In the genomic region with DNA sequence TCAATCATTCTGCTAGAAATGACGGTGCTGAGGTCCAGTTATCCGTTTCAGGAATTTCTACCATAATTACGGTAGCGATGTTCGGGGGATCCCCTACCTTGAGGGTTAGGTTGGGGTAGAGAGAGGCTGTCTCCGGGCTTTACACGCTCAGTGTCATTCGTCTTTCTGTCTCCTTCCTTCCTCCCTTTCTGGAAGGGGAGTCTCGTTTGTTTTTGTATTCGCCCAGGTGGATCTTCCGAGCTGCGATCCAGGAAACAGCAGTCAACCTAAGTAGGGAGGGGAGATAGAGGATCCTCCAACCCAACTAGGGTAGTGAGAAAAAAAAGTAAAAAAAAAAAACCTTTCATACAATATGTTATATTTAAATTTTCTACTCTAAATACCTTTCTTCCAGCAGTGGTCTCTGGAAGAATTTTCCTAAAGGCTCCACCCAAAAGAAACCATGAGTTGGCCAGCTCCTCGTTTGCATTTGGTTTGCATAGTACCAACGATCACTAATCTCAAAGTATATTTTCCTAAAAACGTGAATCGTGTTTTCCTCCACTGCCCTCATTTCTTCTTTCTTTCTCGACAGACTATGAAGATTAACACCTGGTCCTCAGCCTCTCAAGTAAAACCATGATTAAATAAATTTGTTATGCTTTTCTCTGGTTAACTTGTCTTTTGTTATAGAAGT, we compare ENCODE assay signal across 9 cellular contexts. TPM values are rescaled to one million over a fixed set of nuclear protein-coding genes. Genes with fewer than 3 reads are reported as not detected.
DNase-seq lines count a peak whose midpoint lies in the region; ATAC-seq, FAIRE-seq and TF ChIP-seq lines count a peak whose summit lies in the region.
"Had no signal": no experiment of that assay in that cellular context is flagged by ENCODE, and none has a peak within 500 bp of the region (broad histone marks: within the 10 kb centered on the region; RNA-seq: fewer than 3 reads in every experiment).

No MANE protein-coding gene starts in this region.

- no peak overlapping the region for H3K27ac ChIP-seq in endothelial cell of umbilical vein (ENCODE audit: insufficient read depth, low read depth, low read length)

- intact Hi-C loops in endothelial cell of umbilical vein (cut with micrococcal nuclease): loop anchor here (2.0 kb wide), 1 partner anchor 64 kb away; no protein-coding TSS in a partner anchor

- TF ChIP-seq CTCF in endothelial cell of umbilical vein (IDR thresholded peaks at IDR 0.05; ENCODE audit: extremely low read depth in 1 of 2, insufficient read depth in 1 of 2, low read depth in 1 of 2, low read length in 2 of 2) (no peak), progenitor cell of endocrine pancreas (IDR thresholded peaks at IDR 0.05; ENCODE audit: unreplicated experiment) (no peak)

- dilution Hi-C loops in endothelial cell of umbilical vein (cut with MboI; ENCODE audit: extremely low pct_ligation_motif_present, low sequenced_read_pairs): no loop called here

- peak overlapping the region; percentile 56 to 85 (median 64) for H3K4me3 ChIP-seq in endothelial cell of umbilical vein (replicated peaks in 1 of 3; ENCODE audit: insufficient read depth in 1 of 3, low read depth in 1 of 3, low read length in 3 of 3)

- TF ChIP-seq POLR2A in endothelial cell of umbilical vein (IDR thresholded peaks at IDR 0.05; ENCODE audit: low read depth, low read length): no peak

- H3K27me3 Mint-ChIP-seq in progenitor cell of endocrine pancreas: peaks cover 21% of the 10 kb centered on the region

- peaks cover 3% of the 10 kb centered on the region for H3K36me3 Mint-ChIP-seq in progenitor cell of endocrine pancreas (ENCODE audit: insufficient read depth)

- no peaks in the 10 kb centered on the region for H3K9me3 Mint-ChIP-seq in progenitor cell of endocrine pancreas (ENCODE audit: low read depth)

- H3K4me1 Mint-ChIP-seq in progenitor cell of endocrine pancreas (ENCODE audit: low read depth): peaks cover 28% of the 10 kb centered on the region

- peak overlapping the region; percentile 85 for H3K27ac Mint-ChIP-seq in progenitor cell of endocrine pancreas

- no peak for FAIRE-seq in endothelial cell of umbilical vein (lab: Jason Lieb, UNC)
- FAIRE-seq: A204.1 had no signal

- H3K9ac ChIP-seq in endothelial cell of umbilical vein (replicated peaks; ENCODE audit: extremely low read depth, insufficient read depth, low read length): peak overlapping the region; percentile 51

- H3K4me1 ChIP-seq in endothelial cell of umbilical vein (ENCODE audit: control insufficient read depth, extremely low read depth, insufficient read depth, low read length): peaks cover 18% of the 10 kb centered on the region

- H4K20me1 ChIP-seq in endothelial cell of umbilical vein (replicated peaks; ENCODE audit: control insufficient read depth, extremely low read depth, insufficient read depth, low read length): no peaks in the 10 kb centered on the region

- H3K27me3 ChIP-seq in endothelial cell of umbilical vein (ENCODE audit: control insufficient read depth in 2 of 2, insufficient read depth in 2 of 2, low read length in 2 of 2): no peaks in the 10 kb centered on the region

- ATAC-seq in HG02759 (IDR thresholded peaks at IDR 0.05; ENCODE audit: unreplicated experiment): peak; percentile 36

- H3K36me3 ChIP-seq in endothelial cell of umbilical vein (ENCODE audit: control insufficient read depth in 2 of 2, extremely low read depth in 1 of 2, insufficient read depth in 2 of 2, low read length in 2 of 2): no peaks in the 10 kb centered on the region

- no peaks in the 10 kb centered on the region for H3K79me2 ChIP-seq in endothelial cell of umbilical vein (ENCODE audit: control insufficient read depth, insufficient read depth, low read length)

- peak overlapping the region; percentile 97 for H2AFZ ChIP-seq in endothelial cell of umbilical vein (ENCODE audit: low read depth, low read length)

- no peaks in the 10 kb centered on the region for H3K9me3 ChIP-seq in endothelial cell of umbilical vein (replicated peaks; ENCODE audit: control insufficient read depth, insufficient read depth, low read length)

- peak overlapping the region; percentile 97 for H3K4me2 ChIP-seq in endothelial cell of umbilical vein (ENCODE audit: insufficient read depth, low read length)

- POLR2A ChIA-PET in endothelial cell of umbilical vein (lab: Charles Lee): interaction anchor here (0.7 to 1.8 kb wide), 6 partner anchors 11 to 353 kb away, joined by 3 to 19 read pairs (median 3); no protein-coding TSS in a partner anchor

- no TSS peak for BruUV-seq in endothelial cell of umbilical vein (replicated peaks; lab: Mats Ljungman, UMichigan)

- H3K4me3 Mint-ChIP-seq in progenitor cell of endocrine pancreas (ENCODE audit: low read depth): peak overlapping the region; percentile 92

- CTCF ChIA-PET in endothelial cell of umbilical vein (lab: Charles Lee): interaction anchor here (1.0 to 18.3 kb wide), 14 partner anchors 8 to 312 kb away, joined by 3 to 1267 read pairs (median 12); no protein-coding TSS in a partner anchor

- H3K9me1 ChIP-seq in endothelial cell of umbilical vein (replicated peaks; ENCODE audit: control insufficient read depth, extremely low read depth, insufficient read depth, low read length): no peaks in the 10 kb centered on the region

- DNase-seq in NCI-H146 (lab: John Stamatoyannopoulos, UW) (peak; percentile 9), NCI-H146 treated with DMSO at 0.1 percent for 48 hours (lab: John Stamatoyannopoulos, UW; ENCODE audit: unreplicated experiment) (no peak), endothelial cell of umbilical vein (ENCODE audit: low read depth, low spot score) (no peak), progenitor cell of endocrine pancreas (ENCODE audit: low spot score, unreplicated experiment) (no peak), foreskin melanocyte (no peak), MV-4-11 (lab: John Stamatoyannopoulos, UW) (no peak)

TF ChIP-seq in PFSK-1, 5 proteins besides CTCF, POLR2A, EP300 and RAD21 (continues in another document):
- TF ChIP-seq POLR2AphosphoS5 (IDR thresholded peaks at IDR 0.05; ENCODE audit: low read depth, low read length): no peak
- no peak for TF ChIP-seq TAF1 (IDR thresholded peaks at IDR 0.05; ENCODE audit: borderline replicate concordance, insufficient read depth, low read length)
- 0 out of 2 replicates have a peak, but pooled peaks have one; percentile 35 for TF ChIP-seq SIN3A (IDR thresholded peaks at IDR 0.05; ENCODE audit: borderline replicate concordance, insufficient read depth, low read length)

TF ChIP-seq in endothelial cell of umbilical vein, 7 proteins besides CTCF, POLR2A, EP300 and RAD21:
- TF ChIP-seq MYC (IDR thresholded peaks at IDR 0.05; ENCODE audit: low read depth, low read length): no peak
- TF ChIP-seq GATA2 (IDR thresholded peaks at IDR 0.05; ENCODE audit: insufficient read depth, insufficient read length, low read depth, low read length): no peak
- TF ChIP-seq FOS (IDR thresholded peaks at IDR 0.05; ENCODE audit: borderline replicate concordance, insufficient read depth, low read length): no peak
- no peak for TF ChIP-seq POLR2AphosphoS5 (IDR thresholded peaks at IDR 0.05; ENCODE audit: insufficient read depth, low read depth, low read length)
- TF ChIP-seq EZH2 (IDR thresholded peaks at IDR 0.05; ENCODE audit: borderline replicate concordance, low read depth, low read length, severe bottlenecking): no peak
- TF ChIP-seq JUN (IDR thresholded peaks at IDR 0.05; ENCODE audit: borderline replicate concordance, insufficient read depth, insufficient read length, low read depth): no peak
- TF ChIP-seq MAX (IDR thresholded peaks at IDR 0.05; ENCODE audit: insufficient read depth, insufficient read length): no peak
TF ChIP-seq in endothelial cell of umbilical vein: peak in this region for 0.

RNA-seq across cellular contexts. Expression of gene PIK3C2B, which starts 0.6 kb away (rescaled TPM):
- polyA plus RNA-seq in PFSK-1 (2012; ENCODE audit: insufficient read length, low read depth): 5.4 TPM
- total RNA-seq in endothelial cell of umbilical vein (41.8 and 49.0 TPM in 2 replicates), progenitor cell of endocrine pancreas (62.2 and 62.7 TPM in 2 replicates)
- 33.7 and 36.3 TPM in 2 replicates for polyA plus RNA-seq in endothelial cell of umbilical vein
- polyA plus RNA-seq in endothelial cell of umbilical vein (2011; cell fraction: cytosol; rRNA removed): 19.6 and 22.7 TPM in 2 replicates
- polyA plus RNA-seq in endothelial cell of umbilical vein (2011; cell fraction: nucleus; rRNA removed): 66.4 and 67.8 TPM in 2 replicates
- polyA plus RNA-seq in endothelial cell of umbilical vein (2012): 4.7 and 8.1 TPM in 2 replicates
- 87.9 and 88.7 TPM in 2 replicates for polyA minus RNA-seq in endothelial cell of umbilical vein
- 55.5 TPM for polyA minus RNA-seq in endothelial cell of umbilical vein (2011; cell fraction: cytosol; rRNA and poly(A)+ RNA removed)
- polyA minus RNA-seq in endothelial cell of umbilical vein (2011; cell fraction: nucleus; rRNA and poly(A)+ RNA removed): 89.1 and 98.8 TPM in 2 replicates

RNA-seq across cellular contexts. Expression of gene MDM4, which starts 21.0 kb away (rescaled TPM):
- polyA plus RNA-seq in PFSK-1 (2012; ENCODE audit: insufficient read length, low read depth): 5.1 TPM
- total RNA-seq in endothelial cell of umbilical vein: 49.6 and 67.0 TPM in 2 replicates
- 10.4 and 11.7 TPM in 2 replicates for polyA plus RNA-seq in endothelial cell of umbilical vein
- 3.3 and 5.0 TPM in 2 replicates for polyA plus RNA-seq in endothelial cell of umbilical vein (2011; cell fraction: cytosol; rRNA removed)
- polyA plus RNA-seq in endothelial cell of umbilical vein (2011; cell fraction: nucleus; rRNA removed): 69.0 and 78.9 TPM in 2 replicates
- polyA plus RNA-seq in endothelial cell of umbilical vein (2012): 6.3 and 8.8 TPM in 2 replicates
- polyA minus RNA-seq in endothelial cell of umbilical vein: 76.0 and 107 TPM in 2 replicates
- polyA minus RNA-seq in endothelial cell of umbilical vein (2011; cell fraction: cytosol; rRNA and poly(A)+ RNA removed): 10.9 TPM
- polyA minus RNA-seq in endothelial cell of umbilical vein (2011; cell fraction: nucleus; rRNA and poly(A)+ RNA removed): 155 and 217 TPM in 2 replicates
- 123 and 127 TPM in 2 replicates for total RNA-seq in progenitor cell of endocrine pancreas
